Comparison of ENCODE assay signal across 1 cellular context in genomic region chr2:160433466-160434172, GRCh38.
TF ChIP-seq lines count a peak whose summit lies in the region.

No MANE protein-coding gene starts in this region.

TF ChIP-seq in HepG2, 621 proteins besides CTCF, POLR2A, EP300 and RAD21 (continued from another document):
- TF ChIP-seq ZNF280D (CRISPR knock-in tag; IDR thresholded peaks at IDR 0.05) (no peak), CREB1 (IDR thresholded peaks at IDR 0.05) (no peak), CREB1 (CRISPR knock-in tag; IDR thresholded peaks at IDR 0.05) (0 out of 2 replicates have a peak, but pooled peaks have one; percentile 11), ELF3 (CRISPR knock-in tag; IDR thresholded peaks at IDR 0.05) (0 out of 2 replicates have a peak, but pooled peaks have one; percentile 24), GATAD2A (CRISPR knock-in tag; IDR thresholded peaks at IDR 0.05) (peak; percentile 19), CEBPB (IDR thresholded peaks at IDR 0.05; ENCODE audit: borderline replicate concordance, low read depth, low read length) (peak; percentile 85), THAP8 (CRISPR knock-in tag; IDR thresholded peaks at IDR 0.05; ENCODE audit: borderline replicate concordance) (no peak), ZNF788 (CRISPR knock-in tag; IDR thresholded peaks at IDR 0.05; ENCODE audit: borderline replicate concordance) (no peak), BRCA1 (CRISPR knock-in tag; IDR thresholded peaks at IDR 0.05) (no peak), THAP11 (CRISPR knock-in tag; IDR thresholded peaks at IDR 0.05) (no peak), MXD4 (CRISPR knock-in tag; IDR thresholded peaks at IDR 0.05) (no peak), AHDC1 (CRISPR knock-in tag; IDR thresholded peaks at IDR 0.05; ENCODE audit: borderline replicate concordance) (peak; percentile 36; the same call in 1 of the 2 replicates), NFIC (IDR thresholded peaks at IDR 0.05; ENCODE audit: low read length) (no peak), TCF7 (IDR thresholded peaks at IDR 0.05; ENCODE audit: low read depth) (0 out of 2 replicates have a peak, but pooled peaks have one; percentile 9), ZBTB1 (CRISPR knock-in tag; IDR thresholded peaks at IDR 0.05; ENCODE audit: borderline replicate concordance) (no peak), SOX5 (CRISPR knock-in tag; IDR thresholded peaks at IDR 0.05; ENCODE audit: borderline replicate concordance) (peak; percentile 28; the same call in 1 of the 2 replicates), GABPB1 (CRISPR knock-in tag; IDR thresholded peaks at IDR 0.05) (no peak), NCOA2 (CRISPR knock-in tag; IDR thresholded peaks at IDR 0.05) (0 out of 2 replicates have a peak, but pooled peaks have one; percentile 11), BCL6 (CRISPR knock-in tag; IDR thresholded peaks at IDR 0.05) (peak; percentile 88), FOXA3 (CRISPR knock-in tag; IDR thresholded peaks at IDR 0.05) (peak; percentile 80), FOXO1 (CRISPR knock-in tag; IDR thresholded peaks at IDR 0.05) (no peak), NR1H2 (CRISPR knock-in tag; IDR thresholded peaks at IDR 0.05; ENCODE audit: borderline replicate concordance, low read depth) (no peak), KAT8 (CRISPR knock-in tag; IDR thresholded peaks at IDR 0.05) (no peak)
